ENCODE assay signal across 15 cellular contexts in the genomic region with DNA sequence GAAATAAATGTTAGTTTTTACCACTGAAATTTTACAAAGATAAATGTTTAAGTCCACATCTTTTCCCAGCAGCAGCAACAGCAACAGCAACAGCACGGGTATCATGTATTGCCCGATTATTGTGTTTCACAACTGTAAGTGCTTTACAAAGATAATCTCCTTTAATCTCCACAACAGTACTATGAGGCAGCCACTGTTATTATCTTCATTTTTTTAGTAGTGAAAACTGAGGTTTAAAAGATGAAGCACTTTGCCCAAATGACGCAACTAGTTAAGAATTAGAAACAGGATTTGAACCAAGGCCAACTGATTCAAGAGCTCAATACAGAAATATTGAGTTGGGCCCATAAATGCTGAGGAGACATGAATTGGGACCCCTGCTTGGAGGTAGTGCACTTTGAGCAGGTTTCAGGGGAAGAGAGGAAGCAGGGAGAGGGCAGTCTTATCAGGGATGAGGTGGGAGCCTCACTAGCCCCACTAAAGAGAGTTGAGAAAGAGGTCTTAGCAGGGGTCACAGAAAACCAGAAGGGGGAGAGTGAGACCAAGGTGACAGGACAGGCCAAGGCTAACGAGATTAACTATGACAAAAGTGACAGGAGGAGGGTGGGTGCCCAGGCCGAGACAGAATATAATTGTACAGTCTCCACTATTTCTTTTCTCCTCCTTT. TPM values are rescaled to one million over a fixed set of nuclear protein-coding genes. Genes with fewer than 3 reads are reported as not detected.
A peak's percentile ranks its signal among the peaks of the same experiment; 100 is the strongest.
DNase-seq lines count a peak whose midpoint lies in the region; ATAC-seq, FAIRE-seq and TF ChIP-seq lines count a peak whose summit lies in the region.
"Had no signal": no experiment of that assay in that cellular context is flagged by ENCODE, and none has a peak within 500 bp of the region (broad histone marks: within the 10 kb centered on the region; RNA-seq: fewer than 3 reads in every experiment).

No MANE protein-coding gene starts in this region.

- WGBS in A549 (ENCODE audit: missing lambda C conversion rate), result 71% methylated on average over 5 of the region's 5 CpGs

- no peak overlapping the region for H3K4me3 Mint-ChIP-seq in naive thymus-derived CD4-positive, alpha-beta T cell

- no peaks in the 10 kb centered on the region for H3K9me3 ChIP-seq in A549
- no peaks in the 10 kb centered on the region for H3K9me3 ChIP-seq in naive thymus-derived CD4-positive, alpha-beta T cell (ENCODE audit: control insufficient read depth in 2 of 3, low read length in 3 of 3)
- H3K9me3 ChIP-seq: BLaER1 treated with 17β-estradiol and CSF1 and Interleukin-3, amounts not matched to agents 10 nM and 100 nM had no signal

- ATAC-seq in A549 (no peak), GM21526 (IDR thresholded peaks at IDR 0.05; ENCODE audit: low FRiP score, unreplicated experiment) (no peak), left colon (no peak), HG03469 (IDR thresholded peaks at IDR 0.05; ENCODE audit: unreplicated experiment) (no peak)
- ATAC-seq in naive thymus-derived CD4-positive, alpha-beta T cell, result no peak
- ATAC-seq: HCT116 had no signal

- H3K4me2 ChIP-seq in A549, result no peak overlapping the region

- CTCF ChIA-PET in A549 (lab: Yijun Ruan, JAX), result no interaction called here
- CTCF ChIA-PET in naive thymus-derived CD4-positive, alpha-beta T cell (lab: Charles Lee), result interaction anchor here (0.9 to 4.8 kb wide), 2 partner anchors 26 to 52 kb away, joined by 3 to 32 read pairs; no protein-coding TSS in a partner anchor

- no peak for FAIRE-seq in A549 (lab: Jason Lieb, UNC)

- no peaks in the 10 kb centered on the region for H3K4me1 ChIP-seq in A549
- H3K4me1 ChIP-seq in naive thymus-derived CD4-positive, alpha-beta T cell (ENCODE audit: control insufficient read depth in 2 of 2, insufficient read depth in 2 of 2, low read length in 2 of 2), result peaks cover 13 to 43% of the 10 kb centered on the region in 2 donors

- no peak for TF ChIP-seq RAD21 in A549 (conservative IDR thresholded peaks at IDR 0.05 in 1 of 2, IDR thresholded peaks at IDR 0.05 in 1 of 2)

- peaks cover 0 to 13% (median 2%) of the 10 kb centered on the region in 5 donors for H3K36me3 Mint-ChIP-seq in naive thymus-derived CD4-positive, alpha-beta T cell

- intact Hi-C loops in naive thymus-derived CD4-positive, alpha-beta T cell (cut with micrococcal nuclease), result no loop called here
- intact Hi-C loops in left colon (cut with DNase I, micrococcal nuclease), result no loop called here

- peaks cover 36 to 79% (median 56%) of the 10 kb centered on the region in 7 donors for H3K4me1 Mint-ChIP-seq in naive thymus-derived CD4-positive, alpha-beta T cell

- H3K27me3 ChIP-seq in naive thymus-derived CD4-positive, alpha-beta T cell (ENCODE audit: control insufficient read depth in 2 of 2, insufficient read depth in 2 of 2, low read length in 2 of 2), result peaks cover 0 to 3% of the 10 kb centered on the region in 2 donors
- H3K27me3 ChIP-seq: BLaER1 treated with 17β-estradiol and CSF1 and Interleukin-3, amounts not matched to agents 10 nM and 100 nM had no signal

- TF ChIP-seq POLR2A in A549 (IDR thresholded peaks at IDR 0.05; ENCODE audit: low read length), result no peak

- peaks cover 0 to 3% (median 0%) of the 10 kb centered on the region in 11 donors for H3K9me3 Mint-ChIP-seq in naive thymus-derived CD4-positive, alpha-beta T cell

- no peak overlapping the region for H3K4me3 ChIP-seq in A549
- H3K4me3 ChIP-seq in naive thymus-derived CD4-positive, alpha-beta T cell (ENCODE audit: low read length), result no peak overlapping the region
- H3K4me3 ChIP-seq: BLaER1 treated with 17β-estradiol and CSF1 and Interleukin-3, amounts not matched to agents 10 nM and 100 nM had no signal

- DNase-seq in A549 (ENCODE audit: low read depth in 1 of 2, low spot score in 1 of 2) (no peak), AML-193 (lab: John Stamatoyannopoulos, UW) (peak; percentile 49 to 52), ecto neural progenitor cell (ENCODE audit: low spot score) (peak; percentile 32), occipital lobe (lab: John Stamatoyannopoulos, UW) (no peak), left colon (no peak)
- no peak for DNase-seq in naive thymus-derived CD4-positive, alpha-beta T cell
- DNase-seq: NCI-H1417 treated with DMSO at 0.1 percent for 48 hours, NCI-H2029 treated with DMSO at 0.1 percent for 48 hours, RPMI8226 had no signal

- no peak for TF ChIP-seq EP300 in A549 (IDR thresholded peaks at IDR 0.05)

- H3K27ac Mint-ChIP-seq in naive thymus-derived CD4-positive, alpha-beta T cell, result peak overlapping the region in 6 of 9 donors; percentile 26 to 82 (median 66)

- H3K36me3 ChIP-seq in naive thymus-derived CD4-positive, alpha-beta T cell (ENCODE audit: control insufficient read depth in 2 of 3, insufficient read depth in 3 of 3, low read length in 3 of 3), result no peaks in the 10 kb centered on the region
- H3K36me3 ChIP-seq: BLaER1 treated with 17β-estradiol and CSF1 and Interleukin-3, amounts not matched to agents 10 nM and 100 nM had no signal

- peaks cover 0 to 32% (median 0%) of the 10 kb centered on the region in 5 donors for H3K27me3 Mint-ChIP-seq in naive thymus-derived CD4-positive, alpha-beta T cell

- no peak overlapping the region for H3K27ac ChIP-seq in A549
- H3K27ac ChIP-seq in naive thymus-derived CD4-positive, alpha-beta T cell (ENCODE audit: low read depth, low read length), result no peak overlapping the region
- H3K27ac ChIP-seq: BLaER1 treated with 17β-estradiol and CSF1 and Interleukin-3, amounts not matched to agents 10 nM and 100 nM had no signal

- TF ChIP-seq CTCF in A549 (IDR thresholded peaks at IDR 0.05), result no peak

- POLR2A ChIA-PET in A549 (lab: Yijun Ruan, JAX), result no interaction called here
- POLR2A ChIA-PET in naive thymus-derived CD4-positive, alpha-beta T cell (lab: Charles Lee), result interaction anchor here (0.6 to 12.4 kb wide), 4 partner anchors 9 to 62 kb away, joined by 3 to 227 read pairs (median 54); a partner anchor contains a TSS

TF ChIP-seq in A549, 52 proteins besides CTCF, POLR2A, EP300 and RAD21:
- TF ChIP-seq, protein P1, sequence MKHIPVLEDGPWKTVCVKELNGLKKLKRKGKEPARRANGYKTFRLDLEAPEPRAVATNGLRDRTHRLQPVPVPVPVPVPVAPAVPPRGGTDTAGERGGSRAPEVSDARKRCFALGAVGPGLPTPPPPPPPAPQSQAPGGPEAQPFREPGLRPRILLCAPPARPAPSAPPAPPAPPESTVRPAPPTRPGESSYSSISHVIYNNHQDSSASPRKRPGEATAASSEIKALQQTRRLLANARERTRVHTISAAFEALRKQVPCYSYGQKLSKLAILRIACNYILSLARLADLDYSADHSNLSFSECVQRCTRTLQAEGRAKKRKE (CRISPR knock-in tag; IDR thresholded peaks at IDR 0.05; ENCODE audit: low read depth), result no peak
- TF ChIP-seq MAZ (IDR thresholded peaks at IDR 0.05; ENCODE audit: borderline replicate concordance, low read depth, low read length) (no peak), MAFK (IDR thresholded peaks at IDR 0.05; ENCODE audit: partially characterized antibody) (peak; percentile 14)

RNA-seq across cellular contexts. Expression of a gene that starts 15.3 kb away (rescaled TPM):
- 0.09 TPM in 1 of 2 replicates, not detected in the other for polyA plus RNA-seq in A549 (2011; rRNA removed)
- polyA plus RNA-seq in A549 (2012; cell fraction: cytosol; rRNA removed), result 0.05 and 0.09 TPM in 2 replicates
- 0.05 and 0.21 TPM in 2 replicates for polyA plus RNA-seq in A549 (2012; cell fraction: nucleus; rRNA removed)
- 0.08 TPM in 1 of 3 replicates, not detected in the others for polyA plus RNA-seq in A549 (2017; fragmentation: RNase III; extraction: RNeasy Plus Mini Kit Qiagen cat#74134 plus additional on column Dnase treatment)
- polyA minus RNA-seq in A549 (2011; rRNA and poly(A)+ RNA removed), result not detected in 2 replicates
- total RNA-seq in naive thymus-derived CD4-positive, alpha-beta T cell, result 1 to 10 TPM in 3 of 5 experiments, under 1 TPM in 1, not detected in 1; 0.29 to 2.3 (median 2.0) TPM
- 1 to 10 TPM; 2.4 to 4.7 TPM for polyA plus RNA-seq in naive thymus-derived CD4-positive, alpha-beta T cell
- total RNA-seq in occipital lobe, result not detected
- not detected for total RNA-seq in left colon
- total RNA-seq: LHCN-M2, OCI-LY7 had no signal

RNA-seq across cellular contexts. Expression of a gene that starts 18.4 kb away (rescaled TPM):
- not detected in 2 replicates for polyA plus RNA-seq in A549 (2011; rRNA removed)
- polyA plus RNA-seq in A549 (2012; cell fraction: cytosol; rRNA removed), result not detected in 2 replicates
- not detected in 2 replicates for polyA plus RNA-seq in A549 (2012; cell fraction: nucleus; rRNA removed)
- not detected in 3 replicates for polyA plus RNA-seq in A549 (2017; fragmentation: RNase III; extraction: RNeasy Plus Mini Kit Qiagen cat#74134 plus additional on column Dnase treatment)
- polyA minus RNA-seq in A549 (2011; rRNA and poly(A)+ RNA removed), result not detected in 2 replicates
- total RNA-seq in naive thymus-derived CD4-positive, alpha-beta T cell, result 10 to 100 TPM in 4 of 5 experiments, 1 to 10 TPM in 1; 1.0 to 96.4 (median 65.6) TPM
- 10 to 100 TPM in 1 of 2 donors, 1 to 10 TPM in 1; 6.2 to 11.1 TPM for polyA plus RNA-seq in naive thymus-derived CD4-positive, alpha-beta T cell
- not detected for total RNA-seq in occipital lobe
- total RNA-seq in left colon, result not detected
- total RNA-seq: LHCN-M2, OCI-LY7 had no signal

RNA-seq across cellular contexts. Expression of a gene that starts 35.5 kb away (rescaled TPM):
- polyA plus RNA-seq in A549 (2011; rRNA removed) (not detected in 2 replicates), A549 (2017; fragmentation: RNase III; extraction: RNeasy Plus Mini Kit Qiagen cat#74134 plus additional on column Dnase treatment) (not detected in 3 replicates)
- not detected in 2 replicates for polyA plus RNA-seq in A549 (2012; cell fraction: cytosol; rRNA removed)
- polyA plus RNA-seq in A549 (2012; cell fraction: nucleus; rRNA removed), result 0.02 and 0.07 TPM in 2 replicates
- polyA minus RNA-seq in A549 (2011; rRNA and poly(A)+ RNA removed), result not detected in 2 replicates
- 100 to 1,000 TPM in 3 of 5 experiments, 10 to 100 TPM in 1, 1 to 10 TPM in 1; 2.1 to 149 (median 104) TPM for total RNA-seq in naive thymus-derived CD4-positive, alpha-beta T cell
- under 1 TPM in 1 of 2 donors, not detected in 1; 0.71 TPM for polyA plus RNA-seq in naive thymus-derived CD4-positive, alpha-beta T cell
- total RNA-seq in occipital lobe (not detected), left colon (not detected)
- total RNA-seq: LHCN-M2, OCI-LY7 had no signal

RNA-seq across cellular contexts. Expression of a gene that starts 43.5 kb away (rescaled TPM):
- polyA plus RNA-seq in A549 (2011; rRNA removed) (not detected in 2 replicates), A549 (2017; fragmentation: RNase III; extraction: RNeasy Plus Mini Kit Qiagen cat#74134 plus additional on column Dnase treatment) (not detected in 3 replicates)
- polyA plus RNA-seq in A549 (2012; cell fraction: cytosol; rRNA removed), result not detected in 2 replicates
- polyA plus RNA-seq in A549 (2012; cell fraction: nucleus; rRNA removed), result not detected in 2 replicates
- polyA minus RNA-seq in A549 (2011; rRNA and poly(A)+ RNA removed), result not detected in 2 replicates
- 1 to 10 TPM in 2 of 5 experiments, under 1 TPM in 1, not detected in 2; 0.27 to 5.6 (median 2.3) TPM for total RNA-seq in naive thymus-derived CD4-positive, alpha-beta T cell
- polyA plus RNA-seq in naive thymus-derived CD4-positive, alpha-beta T cell, result 1 to 10 TPM; 5.2 to 9.4 TPM
- total RNA-seq in occipital lobe (0.16 TPM), left colon (not detected)
- total RNA-seq: LHCN-M2, OCI-LY7 had no signal

Comparison
In these comparisons a context has a peak if more than half of its experiments do, and no peak if none do; other contexts are left out.
1. DNase-seq: peak in AML-193 (2 of 2) and ecto neural progenitor cell (single experiment); none in A549 (0 of 2), naive thymus-derived CD4-positive, alpha-beta T cell (0 of 9), occipital lobe (single experiment) and left colon (0 of 2).